In the genomic region with DNA sequence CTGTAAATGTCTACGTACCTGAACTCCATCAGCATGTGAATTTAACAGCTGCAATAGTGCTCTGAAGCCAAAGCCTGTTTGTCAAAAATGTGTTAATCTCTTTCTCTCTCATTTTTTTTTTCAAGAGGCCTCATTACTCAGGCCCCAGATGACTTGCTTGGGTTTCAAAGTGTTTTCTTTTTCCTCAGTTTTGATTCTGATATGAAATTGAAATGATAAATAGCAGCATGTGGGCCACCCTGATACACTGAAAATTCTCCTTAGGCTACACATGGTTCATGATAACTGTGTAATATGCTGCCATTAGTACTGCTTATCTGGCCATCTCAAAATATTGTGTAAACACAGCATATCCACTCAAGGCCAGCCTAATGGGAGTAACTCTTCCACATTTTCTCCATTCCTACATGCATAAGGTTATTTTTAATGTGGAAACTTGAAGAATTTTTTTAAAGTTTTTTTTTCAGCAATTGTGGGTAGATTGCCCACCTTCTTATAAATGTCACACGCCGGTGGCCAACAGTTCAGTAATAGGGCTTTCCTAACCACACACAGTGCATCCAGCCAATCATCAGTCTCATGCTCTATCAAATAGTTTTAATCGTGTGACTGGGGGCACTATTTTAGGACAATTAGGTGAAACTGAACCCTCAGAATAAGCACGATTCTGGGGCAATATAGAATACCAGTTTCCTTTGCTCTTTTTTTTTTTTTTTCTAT, we compare ENCODE assay signal across 1 cellular context.
TF ChIP-seq lines count a peak whose summit lies in the region.

No MANE protein-coding gene starts in this region.

TF ChIP-seq in WTC11, 78 proteins besides CTCF, POLR2A, EP300 and RAD21 (continued from another document):
- TF ChIP-seq, protein P1, sequence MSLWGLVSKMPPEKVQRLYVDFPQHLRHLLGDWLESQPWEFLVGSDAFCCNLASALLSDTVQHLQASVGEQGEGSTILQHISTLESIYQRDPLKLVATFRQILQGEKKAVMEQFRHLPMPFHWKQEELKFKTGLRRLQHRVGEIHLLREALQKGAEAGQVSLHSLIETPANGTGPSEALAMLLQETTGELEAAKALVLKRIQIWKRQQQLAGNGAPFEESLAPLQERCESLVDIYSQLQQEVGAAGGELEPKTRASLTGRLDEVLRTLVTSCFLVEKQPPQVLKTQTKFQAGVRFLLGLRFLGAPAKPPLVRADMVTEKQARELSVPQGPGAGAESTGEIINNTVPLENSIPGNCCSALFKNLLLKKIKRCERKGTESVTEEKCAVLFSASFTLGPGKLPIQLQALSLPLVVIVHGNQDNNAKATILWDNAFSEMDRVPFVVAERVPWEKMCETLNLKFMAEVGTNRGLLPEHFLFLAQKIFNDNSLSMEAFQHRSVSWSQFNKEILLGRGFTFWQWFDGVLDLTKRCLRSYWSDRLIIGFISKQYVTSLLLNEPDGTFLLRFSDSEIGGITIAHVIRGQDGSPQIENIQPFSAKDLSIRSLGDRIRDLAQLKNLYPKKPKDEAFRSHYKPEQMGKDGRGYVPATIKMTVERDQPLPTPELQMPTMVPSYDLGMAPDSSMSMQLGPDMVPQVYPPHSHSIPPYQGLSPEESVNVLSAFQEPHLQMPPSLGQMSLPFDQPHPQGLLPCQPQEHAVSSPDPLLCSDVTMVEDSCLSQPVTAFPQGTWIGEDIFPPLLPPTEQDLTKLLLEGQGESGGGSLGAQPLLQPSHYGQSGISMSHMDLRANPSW (CRISPR knock-in tag; conservative IDR thresholded peaks at IDR 0.05; ENCODE audit: low read depth), result no peak
- TF ChIP-seq, protein P2, sequence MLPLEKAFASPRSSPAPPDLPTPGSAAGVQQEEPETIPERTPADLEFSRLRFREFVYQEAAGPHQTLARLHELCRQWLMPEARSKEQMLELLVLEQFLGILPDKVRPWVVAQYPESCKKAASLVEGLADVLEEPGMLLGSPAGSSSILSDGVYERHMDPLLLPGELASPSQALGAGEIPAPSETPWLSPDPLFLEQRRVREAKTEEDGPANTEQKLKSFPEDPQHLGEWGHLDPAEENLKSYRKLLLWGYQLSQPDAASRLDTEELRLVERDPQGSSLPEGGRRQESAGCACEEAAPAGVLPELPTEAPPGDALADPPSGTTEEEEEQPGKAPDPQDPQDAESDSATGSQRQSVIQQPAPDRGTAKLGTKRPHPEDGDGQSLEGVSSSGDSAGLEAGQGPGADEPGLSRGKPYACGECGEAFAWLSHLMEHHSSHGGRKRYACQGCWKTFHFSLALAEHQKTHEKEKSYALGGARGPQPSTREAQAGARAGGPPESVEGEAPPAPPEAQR (CRISPR knock-in tag; IDR thresholded peaks at IDR 0.05), result no peak
- TF ChIP-seq TP53 (CRISPR knock-in tag; IDR thresholded peaks at IDR 0.05) (no peak), ZNF396 (CRISPR knock-in tag; IDR thresholded peaks at IDR 0.05; ENCODE audit: borderline replicate concordance) (no peak), ZNF281 (CRISPR knock-in tag; IDR thresholded peaks at IDR 0.05) (no peak), KAT7 (CRISPR knock-in tag; IDR thresholded peaks at IDR 0.05; ENCODE audit: borderline replicate concordance) (no peak), SMAD3 (CRISPR knock-in tag; IDR thresholded peaks at IDR 0.05; ENCODE audit: borderline replicate concordance) (no peak), MYBL2 (CRISPR knock-in tag; IDR thresholded peaks at IDR 0.05) (no peak), PRDM15 (CRISPR knock-in tag; IDR thresholded peaks at IDR 0.05) (no peak), ATF1 (CRISPR knock-in tag; IDR thresholded peaks at IDR 0.05) (no peak), TEAD4 (CRISPR knock-in tag; IDR thresholded peaks at IDR 0.05) (no peak), FOXP1 (CRISPR knock-in tag; IDR thresholded peaks at IDR 0.05; ENCODE audit: borderline replicate concordance) (no peak), TCF7 (CRISPR knock-in tag; IDR thresholded peaks at IDR 0.05; ENCODE audit: low read depth) (no peak), RORB (CRISPR knock-in tag; IDR thresholded peaks at IDR 0.05) (no peak), ZNF671 (CRISPR knock-in tag; IDR thresholded peaks at IDR 0.05) (no peak), E2F5 (CRISPR knock-in tag; IDR thresholded peaks at IDR 0.05) (no peak)
- TF ChIP-seq, protein P3, sequence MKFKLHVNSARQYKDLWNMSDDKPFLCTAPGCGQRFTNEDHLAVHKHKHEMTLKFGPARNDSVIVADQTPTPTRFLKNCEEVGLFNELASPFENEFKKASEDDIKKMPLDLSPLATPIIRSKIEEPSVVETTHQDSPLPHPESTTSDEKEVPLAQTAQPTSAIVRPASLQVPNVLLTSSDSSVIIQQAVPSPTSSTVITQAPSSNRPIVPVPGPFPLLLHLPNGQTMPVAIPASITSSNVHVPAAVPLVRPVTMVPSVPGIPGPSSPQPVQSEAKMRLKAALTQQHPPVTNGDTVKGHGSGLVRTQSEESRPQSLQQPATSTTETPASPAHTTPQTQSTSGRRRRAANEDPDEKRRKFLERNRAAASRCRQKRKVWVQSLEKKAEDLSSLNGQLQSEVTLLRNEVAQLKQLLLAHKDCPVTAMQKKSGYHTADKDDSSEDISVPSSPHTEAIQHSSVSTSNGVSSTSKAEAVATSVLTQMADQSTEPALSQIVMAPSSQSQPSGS (CRISPR knock-in tag; IDR thresholded peaks at IDR 0.05; ENCODE audit: borderline replicate concordance, low read depth), result no peak
- TF ChIP-seq, protein P4, sequence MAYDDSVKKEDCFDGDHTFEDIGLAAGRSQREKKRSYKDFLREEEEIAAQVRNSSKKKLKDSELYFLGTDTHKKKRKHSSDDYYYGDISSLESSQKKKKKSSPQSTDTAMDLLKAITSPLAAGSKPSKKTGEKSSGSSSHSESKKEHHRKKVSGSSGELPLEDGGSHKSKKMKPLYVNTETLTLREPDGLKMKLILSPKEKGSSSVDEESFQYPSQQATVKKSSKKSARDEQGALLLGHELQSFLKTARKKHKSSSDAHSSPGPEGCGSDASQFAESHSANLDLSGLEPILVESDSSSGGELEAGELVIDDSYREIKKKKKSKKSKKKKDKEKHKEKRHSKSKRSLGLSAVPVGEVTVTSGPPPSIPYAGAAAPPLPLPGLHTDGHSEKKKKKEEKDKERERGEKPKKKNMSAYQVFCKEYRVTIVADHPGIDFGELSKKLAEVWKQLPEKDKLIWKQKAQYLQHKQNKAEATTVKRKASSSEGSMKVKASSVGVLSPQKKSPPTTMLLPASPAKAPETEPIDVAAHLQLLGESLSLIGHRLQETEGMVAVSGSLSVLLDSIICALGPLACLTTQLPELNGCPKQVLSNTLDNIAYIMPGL (CRISPR knock-in tag; IDR thresholded peaks at IDR 0.05), result no peak
